41 cellular contexts compared by ENCODE assay signal in the genomic region with DNA sequence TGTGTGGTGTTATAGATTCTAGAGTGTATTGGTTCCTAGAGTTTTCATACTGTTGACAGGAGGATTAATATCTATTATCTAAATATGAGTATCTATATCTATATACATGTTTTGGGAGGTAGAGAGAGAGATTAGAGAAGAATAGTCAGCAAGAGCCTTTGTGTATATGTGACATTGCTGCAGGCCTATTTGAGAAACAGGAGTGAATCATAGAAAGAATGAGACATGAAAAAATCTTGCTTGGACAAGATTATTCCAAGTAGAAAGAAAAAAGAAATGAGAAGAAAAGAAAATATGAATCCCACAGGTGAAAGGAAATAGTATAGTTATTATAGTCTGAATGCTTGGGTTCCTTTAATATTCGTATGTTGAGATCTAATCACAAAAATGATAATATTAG.
"Had no signal": no experiment of that assay in that cellular context is flagged by ENCODE, and none has a peak within 500 bp of the region (broad histone marks: within the 10 kb centered on the region; RNA-seq: fewer than 3 reads in every experiment).

No MANE protein-coding gene starts in this region.

- FAIRE-seq: astrocyte, TTC549 had no signal

- H3K4me3 Mint-ChIP-seq: activated CD4-positive, alpha-beta memory T cell treated with anti-CD3 and anti-CD28 coated beads for 36 hours; activated CD4-positive, alpha-beta T cell treated with anti-CD3 and anti-CD28 coated beads, Interleukin-2, amount 10 ng/mL, durations not matched to agents 24 days and 14 days; activated CD8-positive, alpha-beta T cell treated with anti-CD3 and anti-CD28 coated beads for 36 hours; activated naive CD4-positive, alpha-beta T cell treated with anti-CD3 and anti-CD28 coated beads for 36 hours; activated naive CD8-positive, alpha-beta T cell treated with anti-CD3 and anti-CD28 coated beads for 36 hours; activated T-cell treated with anti-CD3 and anti-CD28 coated beads, Interleukin-2, amount 50 U/mL, for 4 hours; activated T-cell treated with anti-CD3 and anti-CD28 coated beads, Interleukin-2, amount 50 U/mL, for 72 hours; activated T-helper 1 cell treated with anti-CD3 and anti-CD28 coated beads, Interleukin-12 subunit alpha, Interleukin-12 subunit beta, Interleukin-2, Interleukin-4 antibody, amounts not matched to agents 30 ng/mL and 10 ng/mL and 1 ng/mL, durations not matched to agents 14 hours and 24 hours and 36 hours; activated T-helper 17 cell treated with anti-CD3 and anti-CD28 coated beads, Interleukin-2, amount 50 U/mL, for 72 hours; central memory CD8-positive, alpha-beta T cell; T-cell; T-helper 2 cell treated with Interferon-gamma antibody and Interleukin-4, amounts not matched to agents 5 μg/mL and 100 μg/mL, for 36 hours; WTC11 had no signal

- H3K36me3 Mint-ChIP-seq: activated CD4-positive, alpha-beta memory T cell treated with anti-CD3 and anti-CD28 coated beads for 36 hours; activated naive CD4-positive, alpha-beta T cell treated with anti-CD3 and anti-CD28 coated beads, Interleukin-2, amount 50 U/mL, for 72 hours; activated naive CD8-positive, alpha-beta T cell treated with anti-CD3 and anti-CD28 coated beads for 36 hours; T-cell; WTC11 had no signal

- ATAC-seq: activated CD4-positive, CD25-positive, alpha-beta regulatory T cell treated with anti-CD3 and anti-CD28 coated beads, Interleukin-2, amount 50 U/mL, for 24 hours; activated CD8-positive, alpha-beta T cell treated with anti-CD3 and anti-CD28 coated beads for 36 hours; activated naive CD4-positive, alpha-beta T cell treated with anti-CD3 and anti-CD28 coated beads, Interleukin-2, amount 50 U/mL, for 72 hours; activated T-cell treated with anti-CD3 and anti-CD28 coated beads, Interleukin-2, amount 50 U/mL, for 4 hours; activated T-cell treated with anti-CD3 and anti-CD28 coated beads, Interleukin-2, amount 50 U/mL, for 72 hours; activated T-helper 17 cell treated with anti-CD3 and anti-CD28 coated beads, Interleukin-2, amount 50 U/mL, for 72 hours; body of pancreas; T-cell; WTC11 had no signal

- H3K4me3 ChIP-seq: adrenal gland, body of pancreas, breast epithelium, cardiac muscle cell had no signal

- H3K27ac Mint-ChIP-seq: activated CD4-positive, alpha-beta memory T cell treated with anti-CD3 and anti-CD28 coated beads for 36 hours; activated CD4-positive, alpha-beta T cell treated with anti-CD3 and anti-CD28 coated beads, Interleukin-2, amount 10 ng/mL, durations not matched to agents 24 days and 14 days; activated CD8-positive, alpha-beta T cell treated with anti-CD3 and anti-CD28 coated beads for 36 hours; activated naive CD4-positive, alpha-beta T cell treated with anti-CD3 and anti-CD28 coated beads for 36 hours; activated naive CD4-positive, alpha-beta T cell treated with anti-CD3 and anti-CD28 coated beads, Interleukin-2, amount 50 U/mL, for 72 hours; activated naive CD8-positive, alpha-beta T cell treated with anti-CD3 and anti-CD28 coated beads for 36 hours; activated T-cell treated with anti-CD3 and anti-CD28 coated beads, Interleukin-2, amount 50 U/mL, for 72 hours; activated T-helper 1 cell treated with anti-CD3 and anti-CD28 coated beads, Interleukin-12 subunit alpha, Interleukin-12 subunit beta, Interleukin-2, Interleukin-4 antibody, amounts not matched to agents 30 ng/mL and 10 ng/mL and 1 ng/mL, durations not matched to agents 14 hours and 24 hours and 36 hours; activated T-helper 17 cell treated with anti-CD3 and anti-CD28 coated beads, Interleukin-2, amount 50 U/mL, for 72 hours; T-cell; T-helper 2 cell treated with Interferon-gamma antibody and Interleukin-4, amounts not matched to agents 5 μg/mL and 100 μg/mL, for 36 hours; WTC11 had no signal

- H3K27me3 ChIP-seq: adrenal gland, body of pancreas, brain microvascular endothelial cell, breast epithelium, cardiac muscle cell had no signal

- H3K27me3 Mint-ChIP-seq: activated CD4-positive, alpha-beta memory T cell treated with anti-CD3 and anti-CD28 coated beads for 36 hours; activated CD4-positive, alpha-beta T cell treated with anti-CD3 and anti-CD28 coated beads, Interleukin-2, amount 10 ng/mL, durations not matched to agents 24 days and 14 days; activated CD8-positive, alpha-beta T cell treated with anti-CD3 and anti-CD28 coated beads for 36 hours; activated naive CD8-positive, alpha-beta T cell treated with anti-CD3 and anti-CD28 coated beads for 36 hours; activated T-helper 17 cell treated with anti-CD3 and anti-CD28 coated beads, Interleukin-2, amount 50 U/mL, for 72 hours; central memory CD8-positive, alpha-beta T cell; T-cell had no signal

- H3K36me3 ChIP-seq: adrenal gland, brain microvascular endothelial cell, breast epithelium, cardiac muscle cell, WERI-Rb-1 had no signal

- DNase-seq: activated CD4-positive, alpha-beta memory T cell treated with anti-CD3 and anti-CD28 coated beads for 36 hours; activated CD4-positive, alpha-beta T cell treated with anti-CD3 and anti-CD28 coated beads for 1 hour; activated CD4-positive, alpha-beta T cell treated with anti-CD3 and anti-CD28 coated beads for 4 hours; activated CD4-positive, alpha-beta T cell treated with anti-CD3 and anti-CD28 coated beads, Interleukin-2, amount 10 ng/mL, durations not matched to agents 24 days and 14 days; activated CD4-positive, alpha-beta T cell treated with anti-CD3 and anti-CD28 coated beads, Interleukin-2, amount 50 U/mL, for 1 hour; activated CD4-positive, alpha-beta T cell treated with anti-CD3 and anti-CD28 coated beads, Interleukin-2, amount 50 U/mL, for 4 hours; activated CD4-positive, CD25-positive, alpha-beta regulatory T cell; activated CD8-positive, alpha-beta memory T cell treated with anti-CD3 and anti-CD28 coated beads, Interleukin-2, amount 50 U/mL, for 4 hours; activated CD8-positive, alpha-beta T cell treated with anti-CD3 and anti-CD28 coated beads for 36 hours; activated effector memory CD4-positive, alpha-beta T cell treated with anti-CD3 and anti-CD28 coated beads, Interleukin-2, amount 50 U/mL, for 16 hours; activated gamma-delta T cell treated with Interleukin-2 at 50 U/mL for 16 hours; activated naive CD4-positive, alpha-beta T cell; activated naive CD4-positive, alpha-beta T cell treated with anti-CD3 and anti-CD28 coated beads for 36 hours; activated naive CD4-positive, alpha-beta T cell treated with anti-CD3 and anti-CD28 coated beads, Interleukin-2, amount 50 U/mL, for 16 hours; activated naive CD8-positive, alpha-beta T cell treated with anti-CD3 and anti-CD28 coated beads for 36 hours; activated T-cell treated with anti-CD3 and anti-CD28 coated beads for 4 hours; activated T-cell treated with anti-CD3 and anti-CD28 coated beads, Interleukin-2, amount 50 U/mL, for 1 hour; activated T-cell treated with anti-CD3 and anti-CD28 coated beads, Interleukin-2, amount 50 U/mL, for 4 hours; activated T-cell treated with anti-CD3 and anti-CD28 coated beads, Interleukin-2, amount 50 U/mL, for 72 hours; adrenal gland; amniotic stem cell; aorta; body of pancreas; brain microvascular endothelial cell; caudate nucleus; cerebellar nuclear complex; T-cell; T-helper 2 cell; T-helper 9 cell; WERI-Rb-1 had no signal

- H3K4me1 Mint-ChIP-seq: activated CD4-positive, alpha-beta T cell treated with anti-CD3 and anti-CD28 coated beads, Interleukin-2, amount 10 ng/mL, durations not matched to agents 24 days and 14 days; activated naive CD8-positive, alpha-beta T cell treated with anti-CD3 and anti-CD28 coated beads for 36 hours; activated T-helper 17 cell treated with anti-CD3 and anti-CD28 coated beads, Interleukin-2, amount 50 U/mL, for 72 hours; central memory CD8-positive, alpha-beta T cell; T-cell; WTC11 had no signal

- H3K4me1 ChIP-seq: adrenal gland, body of pancreas, breast epithelium had no signal

- H3K9me3 Mint-ChIP-seq: WTC11 had no signal

- H3K9me3 ChIP-seq: adrenal gland, body of pancreas, breast epithelium had no signal

- H3K27ac ChIP-seq: adrenal gland, body of pancreas, brain microvascular endothelial cell, breast epithelium, cardiac muscle cell, WERI-Rb-1 had no signal
